Comparison of ENCODE assay signal across 12 cellular contexts in genomic region chr2:134287323-134287722, GRCh38. TPM values are rescaled to one million over a fixed set of nuclear protein-coding genes. Genes with fewer than 3 reads are reported as not detected.
A peak's percentile ranks its signal among the peaks of the same experiment; 100 is the strongest.
DNase-seq lines count a peak whose midpoint lies in the region; ATAC-seq lines count a peak whose summit lies in the region.
"Had no signal": no experiment of that assay in that cellular context is flagged by ENCODE, and none has a peak within 500 bp of the region (broad histone marks: within the 10 kb centered on the region; RNA-seq: fewer than 3 reads in every experiment).

No MANE protein-coding gene starts in this region.

- H3K9me3 ChIP-seq in MG63, result no peaks in the 10 kb centered on the region
- H3K9me3 ChIP-seq: Peyer's patch had no signal

- DNase-seq in SW 1271 (lab: John Stamatoyannopoulos, UW) (no peak), NCI-H2029 (lab: John Stamatoyannopoulos, UW) (no peak), MG63 (no peak)
- DNase-seq in activated effector memory CD4-positive, alpha-beta T cell treated with Interleukin-2 at 50 U/mL for 16 hours, result no peak
- DNase-seq: GDM1, Peyer's patch had no signal

- ATAC-seq in GM18511 (IDR thresholded peaks at IDR 0.05; ENCODE audit: unreplicated experiment) (peak; percentile 47), GM21381 (IDR thresholded peaks at IDR 0.05; ENCODE audit: unreplicated experiment) (peak; percentile 43), HG03159 (IDR thresholded peaks at IDR 0.05; ENCODE audit: unreplicated experiment) (peak; percentile 49)
- ATAC-seq: K562 had no signal

- no peaks in the 10 kb centered on the region for H3K9me3 Mint-ChIP-seq in activated naive CD4-positive, alpha-beta T cell treated with anti-CD3 and anti-CD28 coated beads, Interleukin-2, amount 50 U/mL, for 24 hours
- H3K9me3 Mint-ChIP-seq: dendritic cell treated with granulocyte-macrophage colony-stimulating factor and Interleukin-4, amounts not matched to agents 40 ng/mL and 50 ng/mL, for 4 days had no signal

- H3K4me3 ChIP-seq in MG63, result no peak overlapping the region
- H3K4me3 ChIP-seq: K562, Peyer's patch had no signal

- H3K4me1 Mint-ChIP-seq in activated naive CD4-positive, alpha-beta T cell treated with anti-CD3 and anti-CD28 coated beads, Interleukin-2, amount 50 U/mL, for 24 hours, result peaks cover 32% of the 10 kb centered on the region

- H3K4me3 Mint-ChIP-seq in activated naive CD4-positive, alpha-beta T cell treated with anti-CD3 and anti-CD28 coated beads, Interleukin-2, amount 50 U/mL, for 24 hours, result peak overlapping the region; percentile 8
- H3K4me3 Mint-ChIP-seq: dendritic cell treated with granulocyte-macrophage colony-stimulating factor and Interleukin-4, amounts not matched to agents 40 ng/mL and 50 ng/mL, for 4 days had no signal

- H3K27me3 ChIP-seq in MG63, result no peaks in the 10 kb centered on the region
- H3K27me3 ChIP-seq: Peyer's patch had no signal

- peaks cover 2% of the 10 kb centered on the region for H3K36me3 Mint-ChIP-seq in activated naive CD4-positive, alpha-beta T cell treated with anti-CD3 and anti-CD28 coated beads, Interleukin-2, amount 50 U/mL, for 24 hours

- H3K27ac Mint-ChIP-seq in activated naive CD4-positive, alpha-beta T cell treated with anti-CD3 and anti-CD28 coated beads, Interleukin-2, amount 50 U/mL, for 24 hours, result peak overlapping the region; percentile 73
- H3K27ac Mint-ChIP-seq: dendritic cell treated with granulocyte-macrophage colony-stimulating factor and Interleukin-4, amounts not matched to agents 40 ng/mL and 50 ng/mL, for 4 days had no signal

- H3K27me3 Mint-ChIP-seq in activated naive CD4-positive, alpha-beta T cell treated with anti-CD3 and anti-CD28 coated beads, Interleukin-2, amount 50 U/mL, for 24 hours, result no peaks in the 10 kb centered on the region
- H3K27me3 Mint-ChIP-seq: dendritic cell treated with granulocyte-macrophage colony-stimulating factor and Interleukin-4, amounts not matched to agents 40 ng/mL and 50 ng/mL, for 4 days had no signal

- H3K36me3 ChIP-seq in MG63, result no peaks in the 10 kb centered on the region

RNA-seq across cellular contexts. Expression of gene MGAT5, which starts 33.5 kb away (rescaled TPM):
- total RNA-seq in MG63 (2014; rRNA removed; shearing (Covaris generic); ENCODE audit: low replicate concordance), result 7.8 and 11.5 TPM in 2 replicates
